8 cellular contexts compared by ENCODE assay signal in the genomic region with DNA sequence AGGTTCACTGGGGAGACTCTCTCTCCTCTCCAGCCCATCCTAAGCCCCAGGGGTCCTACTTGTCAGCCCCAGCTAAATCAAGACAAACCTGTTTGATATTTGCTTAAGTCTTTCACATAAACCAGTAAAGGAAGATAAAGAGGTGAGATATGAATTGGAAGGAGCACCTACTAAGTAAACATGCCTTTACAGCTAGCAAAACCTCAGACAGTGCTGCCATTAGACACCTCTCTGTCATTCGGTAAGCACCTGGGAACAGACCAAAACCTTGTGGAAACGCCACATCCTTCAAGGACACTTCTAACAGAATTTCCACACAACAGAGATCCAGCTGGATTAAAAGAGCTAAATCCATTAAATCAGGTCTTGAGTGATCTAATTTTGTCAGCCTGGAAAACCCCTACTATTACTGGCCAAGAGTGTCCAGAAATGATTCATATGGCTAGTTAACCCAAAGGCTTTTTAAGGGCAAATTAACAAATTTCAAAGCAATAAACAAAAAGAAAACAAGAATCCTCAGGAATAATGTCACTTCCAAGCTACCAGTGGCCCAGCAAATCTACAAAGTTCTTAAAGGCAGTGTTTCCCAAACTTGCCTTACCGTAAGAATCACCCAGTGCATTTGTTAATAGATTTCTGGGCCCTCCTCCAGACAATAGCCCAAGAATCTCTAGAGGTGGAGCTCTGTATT. TPM values are rescaled to one million over a fixed set of nuclear protein-coding genes. Genes with fewer than 3 reads are reported as not detected.
DNase-seq lines count a peak whose midpoint lies in the region; ATAC-seq, FAIRE-seq and TF ChIP-seq lines count a peak whose summit lies in the region.

No MANE protein-coding gene starts in this region.

- no TSS peak for BruUV-seq in HepG2 (replicated peaks; lab: Mats Ljungman, UMichigan)

- intact Hi-C loops in HepG2 (cut with micrococcal nuclease; ENCODE audit: unreplicated experiment) = no loop called here
- intact Hi-C loops in tibial artery (cut with DNase I; ENCODE audit: low total_unique reads) = no loop called here

- H3K27ac ChIP-seq in HepG2 (ENCODE audit: extremely low read length, insufficient read depth, low read length) (no peak overlapping the region), tibial artery (peak overlapping the region; percentile 54 to 91)

- TF ChIP-seq EP300 in HepG2 (IDR thresholded peaks at IDR 0.05; ENCODE audit: low read depth in 2 of 2, low read length in 2 of 2) = no peak
- TF ChIP-seq EP300 in HepG2 (CRISPR knock-in tag; IDR thresholded peaks at IDR 0.05; ENCODE audit: borderline replicate concordance) = no peak

- TF ChIP-seq CTCF in HepG2 (CRISPR knock-in tag; IDR thresholded peaks at IDR 0.05) (no peak), tibial artery (IDR thresholded peaks at IDR 0.05) (no peak)

- H3K36me3 Mint-ChIP-seq in activated T-cell treated with anti-CD3 and anti-CD28 coated beads, Interleukin-2, amount 50 U/mL, for 72 hours (ENCODE audit: insufficient read depth in 2 of 2) = peaks cover 12 to 23% of the 10 kb centered on the region in 2 donors

- no peak overlapping the region for H2AFZ ChIP-seq in HepG2 (ENCODE audit: low read length)

- peaks cover 40% of the 10 kb centered on the region for H3K4me1 ChIP-seq in adipocyte (ENCODE audit: control insufficient read depth, insufficient read depth, low read length)
- peaks cover 56% of the 10 kb centered on the region for H3K4me1 ChIP-seq in HepG2 (ENCODE audit: insufficient read depth, low read length)
- H3K4me1 ChIP-seq in tibial artery = peaks cover 0 to 40% (median 23%) of the 10 kb centered on the region in 4 donors

- DNase-seq in activated T-cell treated with anti-CD3 and anti-CD28 coated beads, Interleukin-2, amount 50 U/mL, for 72 hours = no peak
- DNase-seq in activated T-cell treated with anti-CD3 and anti-CD28 coated beads, Interleukin-2, amount 50 U/mL, for 1 hour = no peak
- DNase-seq in adipocyte (ENCODE audit: low read depth) = peak; percentile 59
- DNase-seq in HepG2 (ENCODE audit: low spot score) = no peak
- no peak for DNase-seq in tibial artery
- no peak for DNase-seq in stimulated activated CD4-positive, alpha-beta T cell treated with anti-CD3 and anti-CD28 coated beads, Interleukin-12 subunit alpha, Interleukin-12 subunit beta, amount 100 ng/mL, for 4 hours

- TF ChIP-seq RAD21 in HepG2 (CRISPR knock-in tag; IDR thresholded peaks at IDR 0.05) = no peak

- peak overlapping the region; percentile 72 for H3K27ac Mint-ChIP-seq in activated T-cell treated with anti-CD3 and anti-CD28 coated beads, Interleukin-2, amount 50 U/mL, for 72 hours

- H3K27me3 ChIP-seq in adipocyte (replicated peaks; ENCODE audit: control insufficient read depth, insufficient read depth, low read length) (no peaks in the 10 kb centered on the region), HepG2 (ENCODE audit: control insufficient read depth in 1 of 2, insufficient read depth in 2 of 2, low read length in 2 of 2) (no peaks in the 10 kb centered on the region; a peak in 1 of 5 replicates), tibial artery (no peaks in the 10 kb centered on the region)

- WGBS in HepG2 (ENCODE audit: low lambda C conversion rate) = 96% methylated on average over 3 of the region's 3 CpGs

- in situ Hi-C loops in HepG2 (cut with HindIII; ENCODE audit: extremely low pct_ligation_motif_present, low pct_unique_long_range_greater_than_20kb) = no loop called here

- H3K4me3 Mint-ChIP-seq in activated T-cell treated with anti-CD3 and anti-CD28 coated beads, Interleukin-2, amount 50 U/mL, for 72 hours = peak overlapping the region; percentile 14 to 60

- no peak for ATAC-seq in activated T-cell treated with anti-CD3 and anti-CD28 coated beads, Interleukin-2, amount 50 U/mL, for 72 hours (replicated peaks in 1 of 2)
- ATAC-seq in HepG2 (no peak), HG03439 (IDR thresholded peaks at IDR 0.05; ENCODE audit: unreplicated experiment) (no peak), GM19455 (IDR thresholded peaks at IDR 0.05; ENCODE audit: unreplicated experiment) (no peak)

- peaks cover 8% of the 10 kb centered on the region in 2 donors for H3K9me3 Mint-ChIP-seq in activated T-cell treated with anti-CD3 and anti-CD28 coated beads, Interleukin-2, amount 50 U/mL, for 72 hours

- CTCF ChIA-PET in HepG2 (lab: Yijun Ruan, JAX; ENCODE audit: low intra/inter-chr PET ratio, low total read pairs) = interaction anchor here (1.0 kb wide), 1 partner anchor 29 kb away, joined by 3 read pairs; no protein-coding TSS in a partner anchor

- no peak overlapping the region for H3K4me2 ChIP-seq in HepG2 (ENCODE audit: low read depth, low read length)

- no peak for FAIRE-seq in HepG2 (lab: Jason Lieb, UNC)

- H3K9me3 ChIP-seq in adipocyte (ENCODE audit: control insufficient read depth, low read length) (peaks cover 12% of the 10 kb centered on the region), HepG2 (ENCODE audit: low read length) (no peaks in the 10 kb centered on the region), tibial artery (no peaks in the 10 kb centered on the region)

- H3K4me1 Mint-ChIP-seq in activated T-cell treated with anti-CD3 and anti-CD28 coated beads, Interleukin-2, amount 50 U/mL, for 72 hours (ENCODE audit: low read depth) = peaks cover 55% of the 10 kb centered on the region

- no peaks in the 10 kb centered on the region for H3K27me3 Mint-ChIP-seq in activated T-cell treated with anti-CD3 and anti-CD28 coated beads, Interleukin-2, amount 50 U/mL, for 72 hours (ENCODE audit: low read depth)

- H3K9ac ChIP-seq in adipocyte (ENCODE audit: low read length) (peak overlapping the region; percentile 58), HepG2 (ENCODE audit: insufficient read depth, low read depth, low read length) (peak overlapping the region; percentile 4; the same call in 1 of the 2 replicates)

- POLR2A ChIA-PET in HepG2 (lab: Yijun Ruan, JAX) = no interaction called here

- H3K36me3 ChIP-seq in adipocyte (ENCODE audit: control insufficient read depth, insufficient read depth, low read length, severe bottlenecking) (peaks cover 4% of the 10 kb centered on the region), HepG2 (replicated peaks in 1 of 2; ENCODE audit: control insufficient read depth in 1 of 2, insufficient read depth in 2 of 2, low read length in 2 of 2) (peaks cover 0 to 13% of the 10 kb centered on the region in 2 experiments; a peak in 1 of 5 replicates), tibial artery (no peaks in the 10 kb centered on the region)

- H4K20me1 ChIP-seq in HepG2 (ENCODE audit: insufficient read depth, low read length) = no peaks in the 10 kb centered on the region; the same call in 1 of the 2 replicates

- H3K4me3 ChIP-seq in adipocyte (ENCODE audit: low read length) (peak overlapping the region; percentile 58), HepG2 (replicated peaks in 1 of 3; ENCODE audit: insufficient read depth in 1 of 3, low read depth in 2 of 3, low read length in 3 of 3) (no peak overlapping the region), tibial artery (no peak overlapping the region)

- no peak for TF ChIP-seq POLR2A in HepG2 (IDR thresholded peaks at IDR 0.05; ENCODE audit: insufficient read depth in 1 of 2, low read depth in 2 of 2, low read length in 2 of 2)

- peaks cover 46% of the 10 kb centered on the region for H3K79me2 ChIP-seq in HepG2 (ENCODE audit: insufficient read depth, low read length)

RNA-seq across cellular contexts. Expression of gene VPS37C, which starts 2.4 kb away (rescaled TPM):
- 10 to 100 TPM; 13.0 to 14.9 TPM for total RNA-seq in activated T-cell treated with anti-CD3 and anti-CD28 coated beads, Interleukin-2, amount 50 U/mL, for 72 hours
- 8.0 and 8.8 TPM in 2 replicates for total RNA-seq in HepG2 (2016; rRNA removed; fragmentation: Illumina TruSeq; extraction: Trizol)
- total RNA-seq in HepG2 (2016; cell fraction: cytosol; rRNA removed; fragmentation: Illumina TruSeq; extraction: Trizol; ENCODE audit: low read depth) = 5.5 and 8.1 TPM in 2 replicates
- total RNA-seq in HepG2 (2016; cell fraction: insoluble cytoplasmic fraction; rRNA removed; fragmentation: Illumina TruSeq; extraction: Trizol) = 6.1 and 10.4 TPM in 2 replicates
- 9.9 and 11.8 TPM in 2 replicates for total RNA-seq in HepG2 (2016; cell fraction: membrane; rRNA removed; fragmentation: Illumina TruSeq; extraction: Trizol)
- total RNA-seq in HepG2 (2016; cell fraction: nucleus; rRNA removed; fragmentation: Illumina TruSeq; extraction: Trizol) = 6.8 and 8.7 TPM in 2 replicates
- polyA plus RNA-seq in HepG2 (2011; rRNA removed) = 7.5 and 8.8 TPM in 2 replicates
- 7.1 and 8.8 TPM in 2 replicates for polyA plus RNA-seq in HepG2 (2011; cell fraction: cytosol; rRNA removed)
- polyA plus RNA-seq in HepG2 (2011; cell fraction: nucleus; rRNA removed) = 17.8 and 18.7 TPM in 2 replicates
- polyA plus RNA-seq in HepG2 (2012) = 9.1 and 10.1 TPM in 2 replicates
- polyA plus RNA-seq in HepG2 (2016; cell fraction: cytosol; fragmentation: Illumina TruSeq; extraction: Trizol; ENCODE audit: low read depth) = 3.4 and 4.2 TPM in 2 replicates
- polyA plus RNA-seq in HepG2 (2016; cell fraction: insoluble cytoplasmic fraction; fragmentation: Illumina TruSeq; extraction: Trizol; ENCODE audit: low read depth) = 8.1 and 12.2 TPM in 2 replicates
- polyA plus RNA-seq in HepG2 (2016; cell fraction: membrane; fragmentation: Illumina TruSeq; extraction: Trizol; ENCODE audit: low read depth) = 8.7 and 10.6 TPM in 2 replicates
- 14.6 and 15.9 TPM in 2 replicates for polyA plus RNA-seq in HepG2 (2016; cell fraction: nucleus; fragmentation: Illumina TruSeq; extraction: Trizol; ENCODE audit: insufficient read depth, low read depth)
- 9.3 and 11.0 TPM in 2 replicates for polyA minus RNA-seq in HepG2 (2011; rRNA and poly(A)+ RNA removed; ENCODE audit: low replicate concordance)
- 2.6 and 4.1 TPM in 2 replicates for polyA minus RNA-seq in HepG2 (2011; cell fraction: cytosol; rRNA and poly(A)+ RNA removed)
- polyA minus RNA-seq in HepG2 (2011; cell fraction: nucleus; rRNA and poly(A)+ RNA removed) = 7.6 and 10.3 TPM in 2 replicates

RNA-seq across cellular contexts. Expression of gene PGA3, which starts 44.5 kb away (rescaled TPM):
- total RNA-seq in activated T-cell treated with anti-CD3 and anti-CD28 coated beads, Interleukin-2, amount 50 U/mL, for 72 hours = not detected
- total RNA-seq in HepG2 (2016; rRNA removed; fragmentation: Illumina TruSeq; extraction: Trizol) = not detected in 2 replicates
- total RNA-seq in HepG2 (2016; cell fraction: cytosol; rRNA removed; fragmentation: Illumina TruSeq; extraction: Trizol; ENCODE audit: low read depth) = not detected in 2 replicates
- not detected in 2 replicates for total RNA-seq in HepG2 (2016; cell fraction: insoluble cytoplasmic fraction; rRNA removed; fragmentation: Illumina TruSeq; extraction: Trizol)
- total RNA-seq in HepG2 (2016; cell fraction: membrane; rRNA removed; fragmentation: Illumina TruSeq; extraction: Trizol) = not detected in 2 replicates
- total RNA-seq in HepG2 (2016; cell fraction: nucleus; rRNA removed; fragmentation: Illumina TruSeq; extraction: Trizol) = not detected in 2 replicates
- not detected in 2 replicates for polyA plus RNA-seq in HepG2 (2011; rRNA removed)
- polyA plus RNA-seq in HepG2 (2011; cell fraction: cytosol; rRNA removed) = not detected in 2 replicates
- not detected in 2 replicates for polyA plus RNA-seq in HepG2 (2011; cell fraction: nucleus; rRNA removed)
- not detected in 2 replicates for polyA plus RNA-seq in HepG2 (2012)
- polyA plus RNA-seq in HepG2 (2016; cell fraction: cytosol; fragmentation: Illumina TruSeq; extraction: Trizol; ENCODE audit: low read depth) = not detected in 2 replicates
- not detected in 2 replicates for polyA plus RNA-seq in HepG2 (2016; cell fraction: insoluble cytoplasmic fraction; fragmentation: Illumina TruSeq; extraction: Trizol; ENCODE audit: low read depth)
- not detected in 2 replicates for polyA plus RNA-seq in HepG2 (2016; cell fraction: membrane; fragmentation: Illumina TruSeq; extraction: Trizol; ENCODE audit: low read depth)
- not detected in 2 replicates for polyA plus RNA-seq in HepG2 (2016; cell fraction: nucleus; fragmentation: Illumina TruSeq; extraction: Trizol; ENCODE audit: insufficient read depth, low read depth)
- polyA minus RNA-seq in HepG2 (2011; rRNA and poly(A)+ RNA removed; ENCODE audit: low replicate concordance) = not detected in 2 replicates
- polyA minus RNA-seq in HepG2 (2011; cell fraction: cytosol; rRNA and poly(A)+ RNA removed) = not detected in 2 replicates
- not detected in 2 replicates for polyA minus RNA-seq in HepG2 (2011; cell fraction: nucleus; rRNA and poly(A)+ RNA removed)

RNA-seq across cellular contexts. Expression of gene CD5, which starts 56.5 kb away (rescaled TPM):
- total RNA-seq in activated T-cell treated with anti-CD3 and anti-CD28 coated beads, Interleukin-2, amount 50 U/mL, for 72 hours = 100 to 1,000 TPM; 285 to 317 TPM
- not detected in 2 replicates for total RNA-seq in HepG2 (2016; rRNA removed; fragmentation: Illumina TruSeq; extraction: Trizol)
- total RNA-seq in HepG2 (2016; cell fraction: cytosol; rRNA removed; fragmentation: Illumina TruSeq; extraction: Trizol; ENCODE audit: low read depth) = not detected in 2 replicates
- total RNA-seq in HepG2 (2016; cell fraction: insoluble cytoplasmic fraction; rRNA removed; fragmentation: Illumina TruSeq; extraction: Trizol) = not detected in 2 replicates
- not detected in 2 replicates for total RNA-seq in HepG2 (2016; cell fraction: membrane; rRNA removed; fragmentation: Illumina TruSeq; extraction: Trizol)
- total RNA-seq in HepG2 (2016; cell fraction: nucleus; rRNA removed; fragmentation: Illumina TruSeq; extraction: Trizol) = not detected in 2 replicates
- polyA plus RNA-seq in HepG2 (2011; rRNA removed) = not detected in 2 replicates
- polyA plus RNA-seq in HepG2 (2011; cell fraction: cytosol; rRNA removed) = not detected in 2 replicates
- polyA plus RNA-seq in HepG2 (2011; cell fraction: nucleus; rRNA removed) = not detected in 2 replicates
- polyA plus RNA-seq in HepG2 (2012) = not detected in 2 replicates
- polyA plus RNA-seq in HepG2 (2016; cell fraction: cytosol; fragmentation: Illumina TruSeq; extraction: Trizol; ENCODE audit: low read depth) = not detected in 2 replicates
- not detected in 2 replicates for polyA plus RNA-seq in HepG2 (2016; cell fraction: insoluble cytoplasmic fraction; fragmentation: Illumina TruSeq; extraction: Trizol; ENCODE audit: low read depth)
- not detected in 2 replicates for polyA plus RNA-seq in HepG2 (2016; cell fraction: membrane; fragmentation: Illumina TruSeq; extraction: Trizol; ENCODE audit: low read depth)
- not detected in 2 replicates for polyA plus RNA-seq in HepG2 (2016; cell fraction: nucleus; fragmentation: Illumina TruSeq; extraction: Trizol; ENCODE audit: insufficient read depth, low read depth)
- polyA minus RNA-seq in HepG2 (2011; rRNA and poly(A)+ RNA removed; ENCODE audit: low replicate concordance) = not detected in 2 replicates
- polyA minus RNA-seq in HepG2 (2011; cell fraction: cytosol; rRNA and poly(A)+ RNA removed) = not detected in 2 replicates
- polyA minus RNA-seq in HepG2 (2011; cell fraction: nucleus; rRNA and poly(A)+ RNA removed) = not detected in 2 replicates

Comparison
In these comparisons a context has a peak if more than half of its experiments do, and no peak if none do; other contexts are left out.
1. RNA of gene CD5, which starts 56.5 kb away (total RNA-seq): 285 to 317 TPM in activated T-cell treated with anti-CD3 and anti-CD28 coated beads, Interleukin-2, amount 50 U/mL, for 72 hours; not detected in HepG2; every median in the first group is over 100 times any median in the second.